In the genomic region with DNA sequence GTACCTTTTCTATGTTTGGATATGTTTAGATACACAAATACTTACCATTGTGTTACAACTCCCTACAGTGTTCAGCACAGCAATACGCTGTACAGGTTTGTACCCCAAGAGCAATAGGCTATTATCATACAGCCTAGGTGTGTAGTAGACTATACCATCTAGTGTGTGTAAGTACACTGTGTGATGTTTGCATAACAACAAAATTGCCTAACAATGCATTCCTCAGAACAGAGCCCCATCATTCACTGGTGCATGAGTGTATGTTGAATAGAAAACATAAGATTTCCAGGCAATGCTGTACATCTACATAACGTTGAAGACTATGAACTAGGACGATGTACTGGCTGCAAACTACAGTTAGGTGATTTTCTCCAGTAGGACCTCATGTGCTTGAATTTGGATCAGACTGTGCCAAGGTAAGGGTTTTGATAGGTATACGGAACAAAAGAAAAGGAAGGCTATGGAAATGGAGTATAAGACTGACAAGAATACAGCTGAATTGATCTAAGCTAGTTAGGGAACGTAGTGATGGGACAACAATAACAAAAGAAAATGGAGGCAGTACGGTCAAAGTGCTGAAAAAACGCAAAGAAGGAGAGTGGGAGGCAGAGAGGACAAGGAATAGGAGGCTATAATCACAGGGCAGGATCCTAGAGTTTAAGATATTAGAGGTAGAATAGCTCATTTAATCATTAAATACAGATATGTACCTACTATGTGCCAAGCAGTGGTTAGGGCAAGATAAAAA, we compare ENCODE assay signal across 18 cellular contexts. TPM values are rescaled to one million over a fixed set of nuclear protein-coding genes. Genes with fewer than 3 reads are reported as not detected.
DNase-seq lines count a peak whose midpoint lies in the region; ATAC-seq, FAIRE-seq and TF ChIP-seq lines count a peak whose summit lies in the region.
"Had no signal": no experiment of that assay in that cellular context is flagged by ENCODE, and none has a peak within 500 bp of the region (broad histone marks: within the 10 kb centered on the region; RNA-seq: fewer than 3 reads in every experiment).

No MANE protein-coding gene starts in this region.

- in situ Hi-C loops in K562 (cut with MboI) = no loop called here

- no peak overlapping the region for H3K9ac ChIP-seq in K562 (ENCODE audit: insufficient read depth in 1 of 2, low read depth in 2 of 2, low read length in 2 of 2)

- no peak for ATAC-seq in K562
- ATAC-seq in HG02970 (IDR thresholded peaks at IDR 0.05; ENCODE audit: low FRiP score, unreplicated experiment) = no peak

- no peaks in the 10 kb centered on the region for H3K27me3 Mint-ChIP-seq in activated naive CD4-positive, alpha-beta T cell treated with anti-CD3 and anti-CD28 coated beads, Interleukin-2, amount 50 U/mL, for 24 hours
- no peaks in the 10 kb centered on the region for H3K27me3 Mint-ChIP-seq in nephron progenitor cell (ENCODE audit: low read depth, poor library complexity)

- TF ChIP-seq CTCF in K562 (IDR thresholded peaks at IDR 0.05 in 2 of 3, conservative IDR thresholded peaks at IDR 0.05 in 1 of 3; ENCODE audit: insufficient read depth in 2 of 3, low read depth in 1 of 3, low read length in 3 of 3) = no peak
- TF ChIP-seq CTCF in nephron progenitor cell (IDR thresholded peaks at IDR 0.05) = no peak
- no peak for TF ChIP-seq CTCF in GM20000 (IDR thresholded peaks at IDR 0.05; ENCODE audit: extremely low read depth, missing control alignments)
- TF ChIP-seq CTCF in testis (IDR thresholded peaks at IDR 0.05) = no peak

- peaks cover 63% of the 10 kb centered on the region for H3K4me1 Mint-ChIP-seq in activated naive CD4-positive, alpha-beta T cell treated with anti-CD3 and anti-CD28 coated beads, Interleukin-2, amount 50 U/mL, for 24 hours
- peaks cover 5% of the 10 kb centered on the region for H3K4me1 Mint-ChIP-seq in nephron progenitor cell

- no peaks in the 10 kb centered on the region for H3K9me1 ChIP-seq in K562 (ENCODE audit: control insufficient read depth, insufficient read depth, low read length)

- CTCF ChIA-PET in K562 (lab: Yijun Ruan, JAX; ENCODE audit: low intra/inter-chr PET ratio) = no interaction called here

- peaks cover 93% of the 10 kb centered on the region for H3K79me2 ChIP-seq in K562 (ENCODE audit: control insufficient read depth, insufficient read depth, low read length)

- TF ChIP-seq EP300 in K562 (IDR thresholded peaks at IDR 0.05; ENCODE audit: low read length) = no peak

- DNase-seq in activated naive CD4-positive, alpha-beta T cell treated with Interleukin-2 at 50 U/mL for 16 hours = no peak
- DNase-seq in GM12891 (ENCODE audit: insufficient read length, low spot score) = no peak
- DNase-seq in K562 (ENCODE audit: extremely low read depth in 1 of 4, low spot score in 3 of 4) = no peak
- no peak for DNase-seq in nephron progenitor cell
- no peak for DNase-seq in GM20000 (ENCODE audit: low spot score)
- DNase-seq in testis = no peak
- DNase-seq: 8988T, DMS 273 treated with DMSO at 0.1 percent for 48 hours, GF-D8, MV-4-11, NCI-H1417, NCI-H2029, NCI-H2171, NCI-H446 treated with DMSO at 0.1 percent for 48 hours, RPMI8226 had no signal

- no TSS peak for BruUV-seq in K562 (replicated peaks; lab: Mats Ljungman, UMichigan)

- no peaks in the 10 kb centered on the region for H3K27me3 ChIP-seq in K562 (ENCODE audit: control insufficient read depth in 2 of 2, insufficient read depth in 2 of 2, low read length in 2 of 2)
- H3K27me3 ChIP-seq in testis = no peaks in the 10 kb centered on the region

- intact Hi-C loops in K562 (cut with micrococcal nuclease) (loop anchor here (5.0 kb wide), 2 partner anchors 113 to 257 kb away; a partner anchor contains a TSS), testis (cut with DNase I; ENCODE audit: low total_unique reads) (no loop called here)

- H3K4me1 ChIP-seq in K562 (replicated peaks in 1 of 2; ENCODE audit: control insufficient read depth in 2 of 2, insufficient read depth in 2 of 2, low read length in 2 of 2) (peaks cover 18 to 67% of the 10 kb centered on the region in 2 experiments), testis (peaks cover 8% of the 10 kb centered on the region)

- peaks cover 7% of the 10 kb centered on the region; the same call in 1 of the 2 replicates for H4K20me1 ChIP-seq in K562 (replicated peaks; ENCODE audit: control insufficient read depth, insufficient read depth, low read length)

- no peak for TF ChIP-seq RAD21 in K562 (CRISPR knock-in tag; conservative IDR thresholded peaks at IDR 0.05 in 1 of 2, IDR thresholded peaks at IDR 0.05 in 1 of 2)

- H2AFZ ChIP-seq in K562 (ENCODE audit: low read depth, low read length) = no peak overlapping the region

- peak overlapping the region; percentile 9 for H3K27ac Mint-ChIP-seq in activated naive CD4-positive, alpha-beta T cell treated with anti-CD3 and anti-CD28 coated beads, Interleukin-2, amount 50 U/mL, for 24 hours
- peak overlapping the region; percentile 3 for H3K27ac Mint-ChIP-seq in nephron progenitor cell

- H3K4me3 ChIP-seq in K562 (no peak overlapping the region), testis (no peak overlapping the region)
- H3K4me3 ChIP-seq: HAP-1 had no signal

- WGBS in K562 (ENCODE audit: insufficient coverage, low coverage, missing lambda C conversion rate) = 87% methylated on average over 7 of the region's 7 CpGs
- 94% methylated on average over 7 of the region's 7 CpGs for WGBS in testis, 2 donors

- FAIRE-seq in GM12891 (lab: Jason Lieb, UNC) (peak; percentile 55), K562 (lab: Jason Lieb, UNC) (no peak)

- peak overlapping the region; percentile 43 for H3K27ac ChIP-seq in K562 (ENCODE audit: extremely low read depth, low read depth, low read length)
- no peak overlapping the region for H3K27ac ChIP-seq in testis

- H3K9me3 ChIP-seq in K562 (replicated peaks; ENCODE audit: control insufficient read depth, insufficient read depth, low read depth, low read length) (no peaks in the 10 kb centered on the region), testis (no peaks in the 10 kb centered on the region)
- H3K9me3 ChIP-seq: HAP-1 had no signal

- H3K36me3 Mint-ChIP-seq in activated naive CD4-positive, alpha-beta T cell treated with anti-CD3 and anti-CD28 coated beads, Interleukin-2, amount 50 U/mL, for 24 hours = peaks cover 11% of the 10 kb centered on the region
- H3K36me3 Mint-ChIP-seq in nephron progenitor cell (ENCODE audit: low read depth) = peaks cover 27% of the 10 kb centered on the region

- TF ChIP-seq POLR2A in GM12891 (IDR thresholded peaks at IDR 0.05; ENCODE audit: low read depth, low read length) = no peak
- TF ChIP-seq POLR2A in K562 (conservative IDR thresholded peaks at IDR 0.05) = no peak
- no peak for TF ChIP-seq POLR2A in testis (IDR thresholded peaks at IDR 0.05)

- POLR2A ChIA-PET in K562 (lab: Yijun Ruan, JAX) = interaction anchor here (0.6 to 1.3 kb wide), 2 partner anchors 11 to 58 kb away, joined by 3 to 4 read pairs; no protein-coding TSS in a partner anchor

- H3K4me2 ChIP-seq in K562 (ENCODE audit: insufficient read depth, low read length) = peak overlapping the region; percentile 19; the same call in 1 of the 2 replicates

- no peaks in the 10 kb centered on the region for H3K9me3 Mint-ChIP-seq in activated naive CD4-positive, alpha-beta T cell treated with anti-CD3 and anti-CD28 coated beads, Interleukin-2, amount 50 U/mL, for 24 hours
- peaks cover 7% of the 10 kb centered on the region for H3K9me3 Mint-ChIP-seq in nephron progenitor cell

- no peak overlapping the region for H3K4me3 Mint-ChIP-seq in activated naive CD4-positive, alpha-beta T cell treated with anti-CD3 and anti-CD28 coated beads, Interleukin-2, amount 50 U/mL, for 24 hours
- H3K4me3 Mint-ChIP-seq in nephron progenitor cell = no peak overlapping the region

- H3K36me3 ChIP-seq in K562 (ENCODE audit: control insufficient read depth, insufficient read depth, low read length) = peaks cover 9% of the 10 kb centered on the region; the same call in 2 of the 3 replicates
- no peaks in the 10 kb centered on the region for H3K36me3 ChIP-seq in testis (ENCODE audit: low read depth, missing control alignments)
- H3K36me3 ChIP-seq: HAP-1 had no signal

TF ChIP-seq in GM12891, 5 proteins besides CTCF, POLR2A, EP300 and RAD21:
- TF ChIP-seq POLR2AphosphoS5 (IDR thresholded peaks at IDR 0.05; ENCODE audit: low read depth, low read length) (no peak), POU2F2 (IDR thresholded peaks at IDR 0.05; ENCODE audit: low read depth, low read length) (no peak), SPI1 (IDR thresholded peaks at IDR 0.05; ENCODE audit: low read depth, low read length) (no peak), TAF1 (IDR thresholded peaks at IDR 0.05; ENCODE audit: low read depth, low read length) (no peak), PAX5 (IDR thresholded peaks at IDR 0.05; ENCODE audit: insufficient read depth, low read length, severe bottlenecking) (no peak)

TF ChIP-seq in K562, 482 proteins besides CTCF, POLR2A, EP300 and RAD21 (continues in another document):
- TF ChIP-seq TCF7L2 (IDR thresholded peaks at IDR 0.05; ENCODE audit: low read depth, low read length) = no peak
- TF ChIP-seq POLR3A (IDR thresholded peaks at IDR 0.05; ENCODE audit: borderline replicate concordance, extremely low read depth, insufficient read depth, insufficient read length) = no peak

RNA-seq across cellular contexts. Expression of a gene that starts 46.9 kb away (rescaled TPM):
- polyA plus RNA-seq in GM12891 (2012; ENCODE audit: low read depth, missing spikeins) = 5.3 TPM
- total RNA-seq in K562 (2011; cell fraction: chromatin; rRNA removed; ENCODE audit: low replicate concordance) = 66.1 and 149 TPM in 2 replicates
- total RNA-seq in K562 (2011; cell fraction: nucleolus; rRNA removed) = 49.7 and 55.7 TPM in 2 replicates
- total RNA-seq in K562 (2011; cell fraction: nucleoplasm; rRNA removed) = 73.5 and 100 TPM in 2 replicates
- 18.4 and 19.9 TPM in 2 replicates for total RNA-seq in K562 (2014; rRNA removed)
- 22.1 and 26.4 TPM in 2 replicates for total RNA-seq in K562 (2014; rRNA removed; fragmentation: Illumina TruSeq; extraction: Trizol)
- total RNA-seq in K562 (2015; rRNA removed; fragmentation: Illumina TruSeq; extraction: Trizol) = 31.1 and 32.8 TPM in 2 replicates
- 22.1 and 24.6 TPM in 2 replicates for total RNA-seq in K562 (2021)
- polyA plus RNA-seq in K562 (2011; rRNA removed) = 17.9 and 19.7 TPM in 2 replicates
- polyA plus RNA-seq in K562 (2011; cell fraction: cytosol; rRNA removed) = 5.5 and 9.3 TPM in 2 replicates
- 17.5 and 20.3 TPM in 2 replicates for polyA plus RNA-seq in K562 (2011; cell fraction: nucleus; rRNA removed)
- polyA plus RNA-seq in K562 (2012) = 7.5 and 10.7 TPM in 2 replicates
- polyA plus RNA-seq in K562 (2014; fragmentation: Illumina TruSeq; extraction: Trizol) = 10.3 and 10.7 TPM in 2 replicates
- 1 to 10 TPM; 5.0 to 8.7 TPM for polyA plus RNA-seq in K562 (2014; fragmentation: Nextera tagmentation; extraction: Ambion mirVana)
- polyA plus RNA-seq in K562 (2014; rRNA removed) = 9.4 and 12.0 TPM in 2 replicates
- polyA minus RNA-seq in K562 (2011; rRNA and poly(A)+ RNA removed) = 54.7 and 58.9 TPM in 2 replicates
- 16.2 and 16.4 TPM in 2 replicates for polyA minus RNA-seq in K562 (2011; cell fraction: cytosol; rRNA and poly(A)+ RNA removed)
- polyA minus RNA-seq in K562 (2011; cell fraction: nucleus; rRNA and poly(A)+ RNA removed) = 48.3 and 63.5 TPM in 2 replicates
- 10 to 100 TPM; 60.1 to 61.3 TPM for total RNA-seq in testis
- polyA plus RNA-seq in testis (ENCODE audit: insufficient read depth, low read depth, low replicate concordance) = 29.2 TPM
